In the genomic region with DNA sequence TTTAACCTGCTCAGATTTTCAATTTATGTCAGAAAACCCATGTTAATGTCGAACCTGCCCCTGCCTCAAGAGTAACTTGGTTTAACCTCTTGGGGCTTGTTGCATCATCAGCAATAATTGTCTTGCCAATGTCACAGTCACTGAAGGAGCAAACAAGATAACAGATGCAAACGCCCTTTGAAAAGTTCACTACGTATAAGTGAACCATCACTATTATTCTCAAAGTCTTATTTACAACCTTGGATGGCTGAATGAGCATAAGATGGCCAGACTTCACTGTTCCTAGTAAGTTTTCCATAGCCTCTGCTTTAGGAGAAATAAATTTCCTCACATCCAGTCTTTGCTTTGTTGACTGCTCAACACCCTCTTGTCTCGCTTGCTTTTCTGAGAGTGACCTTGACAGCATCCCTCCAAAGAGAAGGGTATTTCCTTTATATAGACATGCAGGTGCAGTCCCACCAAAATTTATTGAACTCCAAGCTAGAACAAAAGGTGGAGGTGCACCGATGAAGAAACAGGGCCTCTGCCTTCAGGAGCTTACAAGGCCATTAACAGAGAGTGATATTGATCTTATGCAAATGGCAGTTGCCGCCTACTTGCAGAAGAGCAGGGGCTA, we compare ENCODE assay signal across 8 cellular contexts. TPM values are rescaled to one million over a fixed set of nuclear protein-coding genes. Genes with fewer than 3 reads are reported as not detected.
A peak's percentile ranks its signal among the peaks of the same experiment; 100 is the strongest.
DNase-seq lines count a peak whose midpoint lies in the region; ATAC-seq, FAIRE-seq and TF ChIP-seq lines count a peak whose summit lies in the region.

No MANE protein-coding gene starts in this region.

- H3K9me3 ChIP-seq in SJSA1 (replicated peaks): no peaks in the 10 kb centered on the region
- H3K9me3 ChIP-seq in gastrocnemius medialis: no peaks in the 10 kb centered on the region

- TF ChIP-seq POLR2A in GM12891 (IDR thresholded peaks at IDR 0.05; ENCODE audit: low read depth, low read length): no peak
- no peak for TF ChIP-seq POLR2A in gastrocnemius medialis (IDR thresholded peaks at IDR 0.05)

- intact Hi-C loops in gastrocnemius medialis (cut with DNase I; ENCODE audit: low total_unique reads): loop anchor here (2.0 to 10.0 kb wide), 7 partner anchors 117 to 1713 kb away; a partner anchor contains a TSS

- no peak overlapping the region for H3K27ac ChIP-seq in SJSA1
- peak overlapping the region; percentile 87 to 94 (median 91) for H3K27ac ChIP-seq in gastrocnemius medialis

- H3K4me1 ChIP-seq in SJSA1 (replicated peaks): peaks cover 9% of the 10 kb centered on the region
- H3K4me1 ChIP-seq in gastrocnemius medialis: peaks cover 8 to 30% of the 10 kb centered on the region in 2 donors

- ATAC-seq in gastrocnemius medialis (no peak), left lobe of liver (no peak)

- H3K36me3 ChIP-seq in SJSA1 (peaks cover 2% of the 10 kb centered on the region; the same call in 1 of the 2 replicates), gastrocnemius medialis (peaks cover 0 to 2% of the 10 kb centered on the region in 2 donors)

- H3K4me3 ChIP-seq in SJSA1 (peak overlapping the region; percentile 70), fibroblast of mammary gland (ENCODE audit: control insufficient read depth, low read depth, low read length) (peak overlapping the region; percentile 96), gastrocnemius medialis (peak overlapping the region; percentile 69 to 89 (median 79))

- H3K27me3 ChIP-seq in SJSA1 (replicated peaks): no peaks in the 10 kb centered on the region
- no peaks in the 10 kb centered on the region for H3K27me3 ChIP-seq in gastrocnemius medialis

- no peak for TF ChIP-seq CTCF in fibroblast of mammary gland (conservative IDR thresholded peaks at IDR 0.05; ENCODE audit: control insufficient read depth, insufficient read depth, low read depth, low read length)
- TF ChIP-seq CTCF in gastrocnemius medialis (IDR thresholded peaks at IDR 0.05 in 4 of 5, conservative IDR thresholded peaks at IDR 0.05 in 1 of 5): no peak

- DNase-seq in GM12891 (ENCODE audit: insufficient read length, low spot score) (no peak), SJSA1 (ENCODE audit: low read depth in 1 of 2, low spot score in 2 of 2) (no peak), fibroblast of mammary gland (ENCODE audit: low read depth) (no peak), gastrocnemius medialis (no peak), D341Med (ENCODE audit: low spot score) (no peak), left lobe of liver (ENCODE audit: low spot score) (no peak), NCI-H187 (lab: John Stamatoyannopoulos, UW) (no peak)
- DNase-seq in stimulated activated CD4-positive, alpha-beta T cell treated with anti-CD3 and anti-CD28 coated beads, Interleukin-4, amount 100 ng/mL, for 4 hours: no peak

- FAIRE-seq in GM12891 (lab: Jason Lieb, UNC): peak; percentile 48

- in situ Hi-C loops in gastrocnemius medialis (cut with MboI; ENCODE audit: low sequenced_read_pairs in 4 of 4): loop anchor here in 2 of 4 donors (10.0 to 25.0 kb wide), 2 partner anchors 335 to 357 kb away; a partner anchor contains a TSS

TF ChIP-seq in GM12891, 5 proteins besides CTCF, POLR2A, EP300 and RAD21:
- TF ChIP-seq SPI1 (IDR thresholded peaks at IDR 0.05; ENCODE audit: low read depth, low read length): no peak
- no peak for TF ChIP-seq TAF1 (IDR thresholded peaks at IDR 0.05; ENCODE audit: low read depth, low read length)
- TF ChIP-seq PAX5 (IDR thresholded peaks at IDR 0.05; ENCODE audit: insufficient read depth, low read length, severe bottlenecking): no peak
- TF ChIP-seq POLR2AphosphoS5 (IDR thresholded peaks at IDR 0.05; ENCODE audit: low read depth, low read length): no peak
- TF ChIP-seq POU2F2 (IDR thresholded peaks at IDR 0.05; ENCODE audit: low read depth, low read length): peak; percentile 98

RNA-seq across cellular contexts. Expression of a gene that starts 0.7 kb away (rescaled TPM):
- 1.7 TPM for polyA plus RNA-seq in GM12891 (2012; ENCODE audit: low read depth, missing spikeins)
- total RNA-seq in SJSA1 (2014; rRNA removed; shearing (Covaris generic)): 7.2 and 17.8 TPM in 2 replicates
- 1 to 10 TPM; 4.8 to 9.0 (median 8.9) TPM for total RNA-seq in gastrocnemius medialis
- 4.9 TPM for total RNA-seq in left lobe of liver
